Comparison of ENCODE assay signal across 8 cellular contexts in genomic region chr12:53995311-53996187, GRCh38. TPM values are rescaled to one million over a fixed set of nuclear protein-coding genes. Genes with fewer than 3 reads are reported as not detected.
DNase-seq lines count a peak whose midpoint lies in the region; ATAC-seq and TF ChIP-seq lines count a peak whose summit lies in the region.

No MANE protein-coding gene starts in this region.

- CTCF ChIA-PET in activated CD4-positive, alpha-beta memory T cell treated with anti-CD3 and anti-CD28 coated beads, Interleukin-2, amount 10 ng/mL, durations not matched to agents 7 days and 5 days (lab: Charles Lee): interaction anchor here (1.0 kb wide), 1 partner anchor 10 kb away, joined by 3 read pairs; no protein-coding TSS in a partner anchor

- TF ChIP-seq CTCF in AG10803 (conservative IDR thresholded peaks at IDR 0.05; ENCODE audit: low read length) (no peak), glutamatergic neuron (IDR thresholded peaks at IDR 0.05; ENCODE audit: partially characterized antibody, unreplicated experiment) (no peak)

- POLR2A ChIA-PET in activated CD4-positive, alpha-beta memory T cell treated with anti-CD3 and anti-CD28 coated beads, Interleukin-2, amount 10 ng/mL, durations not matched to agents 7 days and 5 days (lab: Charles Lee): interaction anchor here (1.5 kb wide), 1 partner anchor 11 kb away, joined by 3 read pairs; the partner anchor contains the start of gene HOXC10

- peaks cover 0 to 9% (median 3%) of the 10 kb centered on the region in 3 donors for H3K27me3 ChIP-seq in skeletal muscle tissue (ENCODE audit: control insufficient read depth in 3 of 3, insufficient read depth in 3 of 3, low read length in 3 of 3)

- H3K27me3 Mint-ChIP-seq in activated CD4-positive, alpha-beta memory T cell treated with anti-CD3 and anti-CD28 coated beads, Interleukin-2, amount 10 ng/mL, durations not matched to agents 7 days and 5 days: peaks cover 95% of the 10 kb centered on the region
- peaks cover 51% of the 10 kb centered on the region for H3K27me3 Mint-ChIP-seq in glutamatergic neuron (ENCODE audit: unreplicated experiment)

- no peak for ATAC-seq in HG03354 (IDR thresholded peaks at IDR 0.05; ENCODE audit: poor library complexity, severe bottlenecking, unreplicated experiment)

- H3K4me3 ChIP-seq in AG10803 (ENCODE audit: low read length) (peak overlapping the region; percentile 98), skeletal muscle tissue (ENCODE audit: low read length in 3 of 3) (peak overlapping the region; percentile 88 to 93 (median 89))

- H3K36me3 ChIP-seq in skeletal muscle tissue (ENCODE audit: control insufficient read depth in 3 of 3, insufficient read depth in 3 of 3, low read length in 3 of 3): no peaks in the 10 kb centered on the region

- H3K4me1 Mint-ChIP-seq in activated CD4-positive, alpha-beta memory T cell treated with anti-CD3 and anti-CD28 coated beads, Interleukin-2, amount 10 ng/mL, durations not matched to agents 7 days and 5 days: peaks cover 26% of the 10 kb centered on the region
- H3K4me1 Mint-ChIP-seq in glutamatergic neuron (ENCODE audit: low read depth, unreplicated experiment): no peaks in the 10 kb centered on the region

- H3K4me3 Mint-ChIP-seq in activated CD4-positive, alpha-beta memory T cell treated with anti-CD3 and anti-CD28 coated beads, Interleukin-2, amount 10 ng/mL, durations not matched to agents 7 days and 5 days: peak overlapping the region; percentile 62
- H3K4me3 Mint-ChIP-seq in glutamatergic neuron (ENCODE audit: unreplicated experiment): no peak overlapping the region

- peak overlapping the region; percentile 96 to 99 (median 99) for H3K9ac ChIP-seq in skeletal muscle tissue (ENCODE audit: low read depth in 1 of 3, low read length in 3 of 3)

- no peaks in the 10 kb centered on the region for H3K9me3 ChIP-seq in skeletal muscle tissue (ENCODE audit: control insufficient read depth in 3 of 3, low read length in 3 of 3)

- H3K27ac ChIP-seq in skeletal muscle tissue (ENCODE audit: low read depth, low read length): peak overlapping the region; percentile 100

- no peaks in the 10 kb centered on the region for H3K9me3 Mint-ChIP-seq in activated CD4-positive, alpha-beta memory T cell treated with anti-CD3 and anti-CD28 coated beads, Interleukin-2, amount 10 ng/mL, durations not matched to agents 7 days and 5 days
- H3K9me3 Mint-ChIP-seq in glutamatergic neuron (ENCODE audit: unreplicated experiment): peaks cover 5% of the 10 kb centered on the region

- peaks cover 57 to 78% (median 63%) of the 10 kb centered on the region in 3 donors for H3K4me1 ChIP-seq in skeletal muscle tissue (ENCODE audit: control insufficient read depth in 3 of 3, insufficient read depth in 3 of 3, low read length in 3 of 3)

- DNase-seq in AG10803 (ENCODE audit: low read depth) (peak; percentile 77), HS-27A (ENCODE audit: low read depth) (peak; percentile 58), hepatic stellate cell (ENCODE audit: low spot score) (peak; percentile 70), glutamatergic neuron (no peak), GM19240 (ENCODE audit: insufficient read length, low spot score) (no peak)
- DNase-seq in activated CD4-positive, alpha-beta memory T cell treated with anti-CD3 and anti-CD28 coated beads, Interleukin-2, amount 10 ng/mL, durations not matched to agents 7 days and 5 days: peak; percentile 38

- H3K27ac Mint-ChIP-seq in activated CD4-positive, alpha-beta memory T cell treated with anti-CD3 and anti-CD28 coated beads, Interleukin-2, amount 10 ng/mL, durations not matched to agents 7 days and 5 days: peak overlapping the region; percentile 18
- no peak overlapping the region for H3K27ac Mint-ChIP-seq in glutamatergic neuron (ENCODE audit: unreplicated experiment)

- no peaks in the 10 kb centered on the region for H3K36me3 Mint-ChIP-seq in activated CD4-positive, alpha-beta memory T cell treated with anti-CD3 and anti-CD28 coated beads, Interleukin-2, amount 10 ng/mL, durations not matched to agents 7 days and 5 days (ENCODE audit: low read depth)
- H3K36me3 Mint-ChIP-seq in glutamatergic neuron (ENCODE audit: unreplicated experiment): no peaks in the 10 kb centered on the region

RNA-seq across cellular contexts. Expression of gene HOXC9, which starts 4.4 kb away (rescaled TPM):
- total RNA-seq in activated CD4-positive, alpha-beta memory T cell treated with anti-CD3 and anti-CD28 coated beads, Interleukin-2, amount 10 ng/mL, durations not matched to agents 7 days and 5 days: not detected
- 4.2 TPM for total RNA-seq in skeletal muscle tissue
- not detected for total RNA-seq in glutamatergic neuron (ENCODE audit: unreplicated experiment)

RNA-seq across cellular contexts. Expression of gene HOXC10, which starts 10.6 kb away (rescaled TPM):
- not detected for total RNA-seq in activated CD4-positive, alpha-beta memory T cell treated with anti-CD3 and anti-CD28 coated beads, Interleukin-2, amount 10 ng/mL, durations not matched to agents 7 days and 5 days
- total RNA-seq in skeletal muscle tissue: 3.7 TPM
- not detected for total RNA-seq in glutamatergic neuron (ENCODE audit: unreplicated experiment)

RNA-seq across cellular contexts. Expression of gene HOXC8, which starts 13.2 kb away (rescaled TPM):
- total RNA-seq in activated CD4-positive, alpha-beta memory T cell treated with anti-CD3 and anti-CD28 coated beads, Interleukin-2, amount 10 ng/mL, durations not matched to agents 7 days and 5 days: not detected
- total RNA-seq in skeletal muscle tissue: 0.52 TPM
- total RNA-seq in glutamatergic neuron (ENCODE audit: unreplicated experiment): not detected

RNA-seq across cellular contexts. Expression of gene HOTAIR, which starts 20.8 kb away (rescaled TPM):
- not detected for total RNA-seq in activated CD4-positive, alpha-beta memory T cell treated with anti-CD3 and anti-CD28 coated beads, Interleukin-2, amount 10 ng/mL, durations not matched to agents 7 days and 5 days
- total RNA-seq in skeletal muscle tissue (2.1 TPM), glutamatergic neuron (ENCODE audit: unreplicated experiment) (not detected)

RNA-seq across cellular contexts. Expression of gene HOXC11, which starts 22.6 kb away (rescaled TPM):
- total RNA-seq in activated CD4-positive, alpha-beta memory T cell treated with anti-CD3 and anti-CD28 coated beads, Interleukin-2, amount 10 ng/mL, durations not matched to agents 7 days and 5 days: not detected
- total RNA-seq in skeletal muscle tissue (0.52 TPM), glutamatergic neuron (ENCODE audit: unreplicated experiment) (not detected)

Comparison
In these comparisons a context has a peak if more than half of its experiments do, and no peak if none do; other contexts are left out.
1. DNase-seq: peak in AG10803 (single experiment), HS-27A (single experiment), activated CD4-positive, alpha-beta memory T cell treated with anti-CD3 and anti-CD28 coated beads, Interleukin-2, amount 10 ng/mL, durations not matched to agents 7 days and 5 days (single experiment) and hepatic stellate cell (single experiment); none in glutamatergic neuron (single experiment) and GM19240 (single experiment).